In genomic region chr3:139745831-139746230, GRCh38 we compare ENCODE assay signal across 13 cellular contexts.
A peak's percentile ranks its signal among the peaks of the same experiment; 100 is the strongest.
DNase-seq lines count a peak whose midpoint lies in the region; ATAC-seq and TF ChIP-seq lines count a peak whose summit lies in the region.
"Had no signal": no experiment of that assay in that cellular context is flagged by ENCODE, and none has a peak within 500 bp of the region (broad histone marks: within the 10 kb centered on the region; RNA-seq: fewer than 3 reads in every experiment).

No MANE protein-coding gene starts in this region.

- peaks cover 10% of the 10 kb centered on the region for H3K4me1 ChIP-seq in mesodermal cell (ENCODE audit: control insufficient read depth, insufficient read depth, low read length, poor library complexity, severe bottlenecking)
- H3K4me1 ChIP-seq: gastrocnemius medialis had no signal

- ATAC-seq in GM18498 (IDR thresholded peaks at IDR 0.05; ENCODE audit: unreplicated experiment): no peak
- ATAC-seq: gastrocnemius medialis had no signal

- 36 to 95% methylated on average over 2 to 3 of the region's 4 CpGs for WGBS in mesodermal cell (ENCODE audit: insufficient coverage in 2 of 2), 2 experiments

- DNase-seq in ELR (ENCODE audit: low read depth): peak; percentile 13
- DNase-seq in NCI-H69 (lab: John Stamatoyannopoulos, UW): peak; percentile 6
- peak; percentile 55 for DNase-seq in epithelial cell of esophagus (ENCODE audit: low read depth)
- DNase-seq in KG1 (lab: John Stamatoyannopoulos, UW): no peak
- DNase-seq in activated CD4-positive, CD25-positive, alpha-beta regulatory T cell (lab: John Stamatoyannopoulos, UW): no peak
- DNase-seq in stimulated activated CD4-positive, alpha-beta T cell treated with anti-CD3 and anti-CD28 coated beads, Interleukin-2, amount 100 ng/mL, for 48 hours: no peak
- DNase-seq: CD8-positive, alpha-beta memory T cell; gastrocnemius medialis; NCI-H1694 treated with DMSO at 0.1 percent for 48 hours; NCI-H82 had no signal

- H3K4me3 ChIP-seq in epithelial cell of esophagus (ENCODE audit: low read length): no peak overlapping the region
- no peak overlapping the region for H3K4me3 ChIP-seq in mesodermal cell (ENCODE audit: extremely low read depth, insufficient read depth, low read length, poor library complexity, severe bottlenecking)
- H3K4me3 ChIP-seq: gastrocnemius medialis, lung had no signal

- no peak for TF ChIP-seq CTCF in epithelial cell of esophagus (IDR thresholded peaks at IDR 0.05; ENCODE audit: insufficient read depth, low read depth, low read length, missing control alignments)

- H3K9me3 ChIP-seq in mesodermal cell (ENCODE audit: control insufficient read depth, low read length): peaks cover 7% of the 10 kb centered on the region
- H3K9me3 ChIP-seq: gastrocnemius medialis had no signal

- peak overlapping the region; percentile 38 for H3K27ac ChIP-seq in mesodermal cell (ENCODE audit: low read depth, low read length, severe bottlenecking)
- H3K27ac ChIP-seq: gastrocnemius medialis had no signal

- no peaks in the 10 kb centered on the region for H3K36me3 ChIP-seq in mesodermal cell (ENCODE audit: control insufficient read depth, insufficient read depth, low read length)
- H3K36me3 ChIP-seq: gastrocnemius medialis had no signal

Comparison
In these comparisons a context has a peak if more than half of its experiments do, and no peak if none do; other contexts are left out.
1. DNase-seq: peak in ELR (single experiment), NCI-H69 (single experiment) and epithelial cell of esophagus (single experiment); none in KG1 (single experiment), activated CD4-positive, CD25-positive, alpha-beta regulatory T cell (0 of 4) and stimulated activated CD4-positive, alpha-beta T cell treated with anti-CD3 and anti-CD28 coated beads, Interleukin-2, amount 100 ng/mL, for 48 hours (0 of 2).